11 cellular contexts compared by ENCODE assay signal in the genomic region with DNA sequence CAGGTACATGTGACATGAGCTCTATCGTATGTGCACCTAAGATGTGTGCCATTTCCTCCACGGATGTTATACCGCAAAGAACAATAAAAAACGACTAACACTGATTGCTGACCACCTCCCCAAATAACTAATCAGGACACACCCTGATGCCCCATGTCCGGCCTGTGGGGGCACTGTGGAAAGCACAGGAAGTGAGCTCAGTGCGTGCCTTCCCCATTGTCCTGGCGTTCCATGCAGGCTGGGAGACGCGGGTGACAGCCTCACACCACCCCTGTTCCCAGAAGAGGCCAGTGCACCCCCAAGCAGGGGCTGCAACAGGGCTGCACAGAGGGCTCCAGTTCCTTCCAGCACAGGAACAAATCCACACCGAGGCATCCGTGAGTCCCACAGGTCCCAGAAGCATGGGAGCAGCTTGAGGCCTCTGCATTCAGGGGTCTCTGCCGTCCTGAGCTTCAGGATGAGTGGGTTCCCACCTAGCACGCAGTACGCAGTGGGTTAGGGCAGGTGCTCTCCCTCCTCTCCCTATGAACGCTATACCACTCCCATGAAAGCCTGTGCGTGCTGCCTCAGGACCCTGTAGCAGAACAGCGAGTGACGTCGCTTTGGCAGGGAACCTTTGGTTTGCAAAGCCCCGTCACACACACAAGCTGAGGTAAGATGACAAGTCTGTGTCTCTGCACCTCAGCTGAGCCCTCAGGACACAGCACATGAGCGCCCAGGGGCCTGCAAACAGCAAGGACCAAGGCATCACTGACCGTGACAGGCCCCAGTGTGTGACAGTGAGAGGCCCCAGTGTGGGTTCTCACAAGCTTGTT.
A peak's percentile ranks its signal among the peaks of the same experiment; 100 is the strongest.
DNase-seq lines count a peak whose midpoint lies in the region; ATAC-seq and TF ChIP-seq lines count a peak whose summit lies in the region.
"Had no signal": no experiment of that assay in that cellular context is flagged by ENCODE, and none has a peak within 500 bp of the region (broad histone marks: within the 10 kb centered on the region; RNA-seq: fewer than 3 reads in every experiment).

No MANE protein-coding gene starts in this region.

- no peak for DNase-seq in activated naive CD4-positive, alpha-beta T cell treated with anti-CD3 and anti-CD28 coated beads, Interleukin-2, amount 10 ng/mL, durations not matched to agents 7 days and 5 days
- DNase-seq in activated naive CD4-positive, alpha-beta T cell treated with Interleukin-2 at 50 U/mL for 16 hours: no peak
- no peak for DNase-seq in chondrocyte (ENCODE audit: low spot score)
- DNase-seq in lower lobe of right lung: peak; percentile 51
- DNase-seq in uterus: no peak
- no peak for DNase-seq in NCI-H2029 treated with DMSO at 0.1 percent for 48 hours (lab: John Stamatoyannopoulos, UW)
- no peak for DNase-seq in NCI-H2081 (lab: John Stamatoyannopoulos, UW)
- DNase-seq: activated effector memory CD4-positive, alpha-beta T cell treated with Interleukin-2 at 50 U/mL for 16 hours; NCI-H2081 treated with DMSO at 0.1 percent for 48 hours; stimulated activated CD4-positive, alpha-beta T cell treated with anti-CD3 and anti-CD28 coated beads, Interleukin-2, amount 100 ng/mL, for 48 hours had no signal

- TF ChIP-seq CTCF in chondrocyte (IDR thresholded peaks at IDR 0.05) (no peak), lower lobe of right lung (IDR thresholded peaks at IDR 0.05) (peak; percentile 19), uterus (IDR thresholded peaks at IDR 0.05) (no peak)

- H3K4me1 Mint-ChIP-seq in activated naive CD4-positive, alpha-beta T cell treated with anti-CD3 and anti-CD28 coated beads, Interleukin-2, amount 10 ng/mL, durations not matched to agents 7 days and 5 days: peaks cover 64% of the 10 kb centered on the region
- H3K4me1 Mint-ChIP-seq in chondrocyte (ENCODE audit: low read depth): peaks cover 64% of the 10 kb centered on the region

- H3K27ac Mint-ChIP-seq in activated naive CD4-positive, alpha-beta T cell treated with anti-CD3 and anti-CD28 coated beads, Interleukin-2, amount 10 ng/mL, durations not matched to agents 7 days and 5 days: peak overlapping the region; percentile 28
- peak overlapping the region; percentile 42 for H3K27ac Mint-ChIP-seq in chondrocyte (ENCODE audit: unreplicated experiment)

- H3K36me3 ChIP-seq in lower lobe of right lung (no peaks in the 10 kb centered on the region), uterus (no peaks in the 10 kb centered on the region)

- peaks cover 44% of the 10 kb centered on the region for H3K4me1 ChIP-seq in lower lobe of right lung
- H3K4me1 ChIP-seq in uterus: peaks cover 10 to 36% of the 10 kb centered on the region in 2 donors

- ATAC-seq in lower lobe of right lung (peak; percentile 7 to 12), GM21825 (IDR thresholded peaks at IDR 0.05; ENCODE audit: unreplicated experiment) (no peak)

- H3K9me3 Mint-ChIP-seq in activated naive CD4-positive, alpha-beta T cell treated with anti-CD3 and anti-CD28 coated beads, Interleukin-2, amount 10 ng/mL, durations not matched to agents 7 days and 5 days: no peaks in the 10 kb centered on the region
- H3K9me3 Mint-ChIP-seq in chondrocyte (ENCODE audit: low read depth): no peaks in the 10 kb centered on the region

- H3K4me3 Mint-ChIP-seq in activated naive CD4-positive, alpha-beta T cell treated with anti-CD3 and anti-CD28 coated beads, Interleukin-2, amount 10 ng/mL, durations not matched to agents 7 days and 5 days: no peak overlapping the region
- no peak overlapping the region for H3K4me3 Mint-ChIP-seq in chondrocyte (ENCODE audit: unreplicated experiment)

- H3K27ac ChIP-seq in lower lobe of right lung: peak overlapping the region; percentile 47
- H3K27ac ChIP-seq in uterus: peak overlapping the region; percentile 43 to 57

- TF ChIP-seq POLR2A in uterus (IDR thresholded peaks at IDR 0.05): no peak

- H3K27me3 ChIP-seq in lower lobe of right lung (ENCODE audit: low read depth) (no peaks in the 10 kb centered on the region), uterus (no peaks in the 10 kb centered on the region)

- CTCF ChIA-PET in activated naive CD4-positive, alpha-beta T cell treated with anti-CD3 and anti-CD28 coated beads, Interleukin-2, amount 10 ng/mL, durations not matched to agents 7 days and 5 days (lab: Charles Lee): interaction anchor here (0.9 to 2.3 kb wide), 3 partner anchors 15 to 222 kb away, joined by 4 to 9 read pairs (median 5); no protein-coding TSS in a partner anchor

- no peaks in the 10 kb centered on the region for H3K27me3 Mint-ChIP-seq in activated naive CD4-positive, alpha-beta T cell treated with anti-CD3 and anti-CD28 coated beads, Interleukin-2, amount 10 ng/mL, durations not matched to agents 7 days and 5 days
- no peaks in the 10 kb centered on the region for H3K27me3 Mint-ChIP-seq in chondrocyte (ENCODE audit: low read depth)

- peaks cover 7% of the 10 kb centered on the region for H3K36me3 Mint-ChIP-seq in activated naive CD4-positive, alpha-beta T cell treated with anti-CD3 and anti-CD28 coated beads, Interleukin-2, amount 10 ng/mL, durations not matched to agents 7 days and 5 days
- no peaks in the 10 kb centered on the region for H3K36me3 Mint-ChIP-seq in chondrocyte (ENCODE audit: low read depth)

- intact Hi-C loops in lower lobe of right lung (cut with DNase I) (no loop called here), uterus (cut with DNase I; ENCODE audit: low total_unique reads) (no loop called here)

- H3K4me3 ChIP-seq in lower lobe of right lung: no peak overlapping the region
- no peak overlapping the region for H3K4me3 ChIP-seq in uterus

- H3K9me3 ChIP-seq in lower lobe of right lung (no peaks in the 10 kb centered on the region), uterus (no peaks in the 10 kb centered on the region)
